In genomic region chr3:63405882-63406281, GRCh38 we compare ENCODE assay signal across 1 cellular context.
TF ChIP-seq lines count a peak whose summit lies in the region.

No MANE protein-coding gene starts in this region.

TF ChIP-seq in WTC11, 78 proteins besides CTCF, POLR2A, EP300 and RAD21 (continued from another document):
- no peak for TF ChIP-seq STAT6 (CRISPR knock-in tag; conservative IDR thresholded peaks at IDR 0.05; ENCODE audit: low read depth)
- no peak for TF ChIP-seq GTF2I (CRISPR knock-in tag; conservative IDR thresholded peaks at IDR 0.05)
- TF ChIP-seq, protein P1, sequence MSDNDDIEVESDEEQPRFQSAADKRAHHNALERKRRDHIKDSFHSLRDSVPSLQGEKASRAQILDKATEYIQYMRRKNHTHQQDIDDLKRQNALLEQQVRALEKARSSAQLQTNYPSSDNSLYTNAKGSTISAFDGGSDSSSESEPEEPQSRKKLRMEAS (CRISPR knock-in tag; IDR thresholded peaks at IDR 0.05): no peak
- TF ChIP-seq, protein P2, sequence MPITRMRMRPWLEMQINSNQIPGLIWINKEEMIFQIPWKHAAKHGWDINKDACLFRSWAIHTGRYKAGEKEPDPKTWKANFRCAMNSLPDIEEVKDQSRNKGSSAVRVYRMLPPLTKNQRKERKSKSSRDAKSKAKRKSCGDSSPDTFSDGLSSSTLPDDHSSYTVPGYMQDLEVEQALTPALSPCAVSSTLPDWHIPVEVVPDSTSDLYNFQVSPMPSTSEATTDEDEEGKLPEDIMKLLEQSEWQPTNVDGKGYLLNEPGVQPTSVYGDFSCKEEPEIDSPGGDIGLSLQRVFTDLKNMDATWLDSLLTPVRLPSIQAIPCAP (CRISPR knock-in tag; IDR thresholded peaks at IDR 0.05): no peak
